12 cellular contexts compared by ENCODE assay signal in genomic region chr22:24154826-24155225, GRCh38. TPM values are rescaled to one million over a fixed set of nuclear protein-coding genes. Genes with fewer than 3 reads are reported as not detected.
DNase-seq lines count a peak whose midpoint lies in the region; ATAC-seq and TF ChIP-seq lines count a peak whose summit lies in the region.
"Had no signal": no experiment of that assay in that cellular context is flagged by ENCODE, and none has a peak within 500 bp of the region (broad histone marks: within the 10 kb centered on the region; RNA-seq: fewer than 3 reads in every experiment).

No MANE protein-coding gene starts in this region.

- H3K9me3 ChIP-seq in mesenchymal stem cell (ENCODE audit: control insufficient read depth, low read length): no peaks in the 10 kb centered on the region
- H3K9me3 ChIP-seq: MG63 had no signal

- H2AK5ac ChIP-seq in mesenchymal stem cell (ENCODE audit: low read length, severe bottlenecking): no peak overlapping the region

- peaks cover 8 to 24% of the 10 kb centered on the region in 2 experiments for H3K36me3 ChIP-seq in mesenchymal stem cell (ENCODE audit: control insufficient read depth in 1 of 2, insufficient read depth in 2 of 2, low read depth in 1 of 2, low read length in 2 of 2)
- H3K36me3 ChIP-seq: MG63 had no signal

- peak overlapping the region; percentile 86 to 95 for H2BK12ac ChIP-seq in mesenchymal stem cell (ENCODE audit: low read length in 2 of 2)

- peak overlapping the region in 1 of 2 experiments; percentile 96 for H3K23ac ChIP-seq in mesenchymal stem cell (ENCODE audit: low read length in 2 of 2)

- peak overlapping the region; percentile 84 for H3K4me3 Mint-ChIP-seq in activated naive CD4-positive, alpha-beta T cell treated with anti-CD3 and anti-CD28 coated beads, Interleukin-2, amount 10 ng/mL, durations not matched to agents 7 days and 5 days
- peak overlapping the region; percentile 76 for H3K4me3 Mint-ChIP-seq in activated CD8-positive, alpha-beta T cell treated with anti-CD3 and anti-CD28 coated beads, Interleukin-2, amount 10 ng/mL, durations not matched to agents 7 days and 5 days
- H3K4me3 Mint-ChIP-seq in type B pancreatic cell: peak overlapping the region; percentile 39

- H3K4ac ChIP-seq in mesenchymal stem cell (ENCODE audit: low read depth in 1 of 2, low read length in 2 of 2): peak overlapping the region; percentile 62 to 85

- H3K14ac ChIP-seq in mesenchymal stem cell (ENCODE audit: low read length in 2 of 2): peak overlapping the region in 1 of 2 experiments; percentile 98

- H4K91ac ChIP-seq in mesenchymal stem cell (ENCODE audit: low read length): peak overlapping the region; percentile 96

- peaks cover 68% of the 10 kb centered on the region for H3K4me1 Mint-ChIP-seq in activated naive CD4-positive, alpha-beta T cell treated with anti-CD3 and anti-CD28 coated beads, Interleukin-2, amount 10 ng/mL, durations not matched to agents 7 days and 5 days
- H3K4me1 Mint-ChIP-seq in activated CD8-positive, alpha-beta T cell treated with anti-CD3 and anti-CD28 coated beads, Interleukin-2, amount 10 ng/mL, durations not matched to agents 7 days and 5 days (ENCODE audit: low read depth): peaks cover 68% of the 10 kb centered on the region
- H3K4me1 Mint-ChIP-seq in type B pancreatic cell (ENCODE audit: unreplicated experiment): peaks cover 11% of the 10 kb centered on the region

- peak overlapping the region; percentile 89 to 98 for H3K18ac ChIP-seq in mesenchymal stem cell (ENCODE audit: low read depth in 1 of 2, low read length in 2 of 2)

- 93% methylated on average over 5 of the region's 5 CpGs for WGBS in mesenchymal stem cell

- H2BK5ac ChIP-seq in mesenchymal stem cell (ENCODE audit: low read depth, low read length, poor library complexity, severe bottlenecking): no peak overlapping the region

- H3K4me3 ChIP-seq in mesenchymal stem cell (ENCODE audit: insufficient read depth in 1 of 2, low read depth in 1 of 2, low read length in 2 of 2): no peak overlapping the region

- H3K9ac ChIP-seq in mesenchymal stem cell (ENCODE audit: low read length): peak overlapping the region; percentile 60

- no peak for DNase-seq in activated naive CD4-positive, alpha-beta T cell treated with anti-CD3 and anti-CD28 coated beads, Interleukin-2, amount 10 ng/mL, durations not matched to agents 7 days and 5 days
- DNase-seq in activated naive CD4-positive, alpha-beta T cell treated with anti-CD3 and anti-CD28 coated beads, Interleukin-2, amount 50 U/mL, for 72 hours (ENCODE audit: low spot score in 2 of 2): no peak
- DNase-seq in activated CD8-positive, alpha-beta T cell treated with anti-CD3 and anti-CD28 coated beads, Interleukin-2, amount 10 ng/mL, durations not matched to agents 7 days and 5 days: no peak
- DNase-seq in mesenchymal stem cell: no peak
- no peak for DNase-seq in type B pancreatic cell (ENCODE audit: extremely low spot score, unreplicated experiment)
- no peak for DNase-seq in NCI-H187 treated with DMSO at 0.1 percent for 48 hours (lab: John Stamatoyannopoulos, UW)
- DNase-seq in SKM-1 treated with dmso at 0.1 percent for 144 hours (lab: John Stamatoyannopoulos, UW; ENCODE audit: unreplicated experiment): no peak
- no peak for DNase-seq in left lobe of liver (ENCODE audit: low spot score)
- DNase-seq: effector CD8-positive, alpha-beta T cell; kidney; MG63; NCI-H2227 treated with DMSO at 0.1 percent for 48 hours had no signal

- CTCF ChIA-PET in activated naive CD4-positive, alpha-beta T cell treated with anti-CD3 and anti-CD28 coated beads, Interleukin-2, amount 10 ng/mL, durations not matched to agents 7 days and 5 days (lab: Charles Lee): interaction anchor here (0.5 to 3.8 kb wide), 13 partner anchors 9 to 1650 kb away, joined by 3 to 24 read pairs (median 4); partner anchors contain the start of gene MIF
- CTCF ChIA-PET in activated CD8-positive, alpha-beta T cell treated with anti-CD3 and anti-CD28 coated beads, Interleukin-2, amount 10 ng/mL, durations not matched to agents 7 days and 5 days (lab: Charles Lee): interaction anchor here (0.7 to 6.6 kb wide), 17 partner anchors 9 to 1020 kb away, joined by 3 to 132 read pairs (median 14); partner anchors contain the start of gene CABIN1

- peak overlapping the region; percentile 99 for H3K27ac Mint-ChIP-seq in activated naive CD4-positive, alpha-beta T cell treated with anti-CD3 and anti-CD28 coated beads, Interleukin-2, amount 10 ng/mL, durations not matched to agents 7 days and 5 days
- H3K27ac Mint-ChIP-seq in activated naive CD4-positive, alpha-beta T cell treated with anti-CD3 and anti-CD28 coated beads, Interleukin-2, amount 50 U/mL, for 72 hours: no peak overlapping the region
- H3K27ac Mint-ChIP-seq in activated CD8-positive, alpha-beta T cell treated with anti-CD3 and anti-CD28 coated beads, Interleukin-2, amount 10 ng/mL, durations not matched to agents 7 days and 5 days: peak overlapping the region; percentile 98
- H3K27ac Mint-ChIP-seq in type B pancreatic cell: no peak overlapping the region

- peaks cover 38% of the 10 kb centered on the region for H3K4me1 ChIP-seq in mesenchymal stem cell (ENCODE audit: control insufficient read depth, insufficient read depth, low read depth, low read length)

- H2BK15ac ChIP-seq in mesenchymal stem cell (ENCODE audit: low read depth, poor library complexity, severe bottlenecking): peak overlapping the region; percentile 62

- H3K27me3 Mint-ChIP-seq in activated naive CD4-positive, alpha-beta T cell treated with anti-CD3 and anti-CD28 coated beads, Interleukin-2, amount 10 ng/mL, durations not matched to agents 7 days and 5 days: no peaks in the 10 kb centered on the region
- H3K27me3 Mint-ChIP-seq in activated CD8-positive, alpha-beta T cell treated with anti-CD3 and anti-CD28 coated beads, Interleukin-2, amount 10 ng/mL, durations not matched to agents 7 days and 5 days (ENCODE audit: low read depth): no peaks in the 10 kb centered on the region
- peaks cover 7% of the 10 kb centered on the region for H3K27me3 Mint-ChIP-seq in type B pancreatic cell

- H3K27ac ChIP-seq in mesenchymal stem cell (ENCODE audit: low read length, poor library complexity, severe bottlenecking): no peak overlapping the region

- ATAC-seq in activated naive CD4-positive, alpha-beta T cell treated with anti-CD3 and anti-CD28 coated beads, Interleukin-2, amount 50 U/mL, for 72 hours: no peak
- no peak for ATAC-seq in activated CD8-positive, alpha-beta T cell treated with anti-CD3 and anti-CD28 coated beads, Interleukin-2, amount 10 ng/mL, durations not matched to agents 7 days and 5 days
- ATAC-seq in left lobe of liver: no peak

- H4K8ac ChIP-seq in mesenchymal stem cell (ENCODE audit: low read length): peak overlapping the region; percentile 90

- H3K9me3 Mint-ChIP-seq in activated naive CD4-positive, alpha-beta T cell treated with anti-CD3 and anti-CD28 coated beads, Interleukin-2, amount 10 ng/mL, durations not matched to agents 7 days and 5 days: no peaks in the 10 kb centered on the region
- H3K9me3 Mint-ChIP-seq in activated naive CD4-positive, alpha-beta T cell treated with anti-CD3 and anti-CD28 coated beads, Interleukin-2, amount 50 U/mL, for 72 hours: no peaks in the 10 kb centered on the region
- H3K9me3 Mint-ChIP-seq in activated CD8-positive, alpha-beta T cell treated with anti-CD3 and anti-CD28 coated beads, Interleukin-2, amount 10 ng/mL, durations not matched to agents 7 days and 5 days (ENCODE audit: insufficient read depth): no peaks in the 10 kb centered on the region
- no peaks in the 10 kb centered on the region for H3K9me3 Mint-ChIP-seq in type B pancreatic cell

- POLR2A ChIA-PET in activated CD8-positive, alpha-beta T cell treated with anti-CD3 and anti-CD28 coated beads, Interleukin-2, amount 10 ng/mL, durations not matched to agents 7 days and 5 days (lab: Charles Lee): interaction anchor here (1.4 to 3.6 kb wide), 5 partner anchors 9 to 144 kb away, joined by 3 to 30 read pairs (median 5); partner anchors contain the start of gene CABIN1

- peak overlapping the region; percentile 74 for H2BK120ac ChIP-seq in mesenchymal stem cell (ENCODE audit: low read depth, low read length)

- no peaks in the 10 kb centered on the region for H3K27me3 ChIP-seq in mesenchymal stem cell (ENCODE audit: control insufficient read depth in 1 of 2, insufficient read depth in 1 of 2, low read length in 2 of 2)
- H3K27me3 ChIP-seq: MG63 had no signal

- H3K36me3 Mint-ChIP-seq in activated naive CD4-positive, alpha-beta T cell treated with anti-CD3 and anti-CD28 coated beads, Interleukin-2, amount 10 ng/mL, durations not matched to agents 7 days and 5 days: peaks cover 32% of the 10 kb centered on the region
- peaks cover 0 to 4% of the 10 kb centered on the region in 2 donors for H3K36me3 Mint-ChIP-seq in activated naive CD4-positive, alpha-beta T cell treated with anti-CD3 and anti-CD28 coated beads, Interleukin-2, amount 50 U/mL, for 72 hours
- peaks cover 30% of the 10 kb centered on the region for H3K36me3 Mint-ChIP-seq in activated CD8-positive, alpha-beta T cell treated with anti-CD3 and anti-CD28 coated beads, Interleukin-2, amount 10 ng/mL, durations not matched to agents 7 days and 5 days (ENCODE audit: low read depth)
- no peaks in the 10 kb centered on the region for H3K36me3 Mint-ChIP-seq in type B pancreatic cell

- no peak overlapping the region for H2AFZ ChIP-seq in mesenchymal stem cell (ENCODE audit: low read depth, low read length)

- TF ChIP-seq CTCF in type B pancreatic cell (conservative IDR thresholded peaks at IDR 0.05): no peak

- H3K4me2 ChIP-seq in mesenchymal stem cell (ENCODE audit: low read length, poor library complexity, severe bottlenecking): no peak overlapping the region

- H3K79me1 ChIP-seq in mesenchymal stem cell (replicated peaks; ENCODE audit: low read length, poor library complexity, severe bottlenecking): peaks cover 20% of the 10 kb centered on the region

RNA-seq across cellular contexts. Expression of gene SUSD2, which starts 26.5 kb away (rescaled TPM):
- total RNA-seq in activated naive CD4-positive, alpha-beta T cell treated with anti-CD3 and anti-CD28 coated beads, Interleukin-2, amount 50 U/mL, for 72 hours: 1 to 10 TPM in 1 of 2 donors, under 1 TPM in 1; 0.20 to 1.6 TPM
- total RNA-seq in activated CD8-positive, alpha-beta T cell treated with anti-CD3 and anti-CD28 coated beads, Interleukin-2, amount 10 ng/mL, durations not matched to agents 7 days and 5 days: 1 to 10 TPM; 1.3 to 1.9 TPM
- polyA plus RNA-seq in mesenchymal stem cell (2013, experiment 1 of 2): 19.4 TPM
- polyA plus RNA-seq in mesenchymal stem cell (2013, experiment 2 of 2): 19.1 TPM
- total RNA-seq in type B pancreatic cell (ENCODE audit: low replicate concordance) (3.7 and 5.6 TPM in 2 replicates), left lobe of liver (1.4 TPM)

Comparison
In these comparisons a context has a peak if more than half of its experiments do, and no peak if none do; other contexts are left out.
1. H3K27ac Mint-ChIP-seq: peak in activated naive CD4-positive, alpha-beta T cell treated with anti-CD3 and anti-CD28 coated beads, Interleukin-2, amount 10 ng/mL, durations not matched to agents 7 days and 5 days (single experiment) and activated CD8-positive, alpha-beta T cell treated with anti-CD3 and anti-CD28 coated beads, Interleukin-2, amount 10 ng/mL, durations not matched to agents 7 days and 5 days (single experiment); none in activated naive CD4-positive, alpha-beta T cell treated with anti-CD3 and anti-CD28 coated beads, Interleukin-2, amount 50 U/mL, for 72 hours (0 of 2) and type B pancreatic cell (single experiment).
2. Peak in every context shown above with its lines, with median percentiles within 50 percentile points of each other: H3K4me3 Mint-ChIP-seq.